8 cellular contexts compared by ENCODE assay signal in genomic region chr15:44710236-44711088, GRCh38. TPM values are rescaled to one million over a fixed set of nuclear protein-coding genes. Genes with fewer than 3 reads are reported as not detected.
DNase-seq lines count a peak whose midpoint lies in the region; ATAC-seq and TF ChIP-seq lines count a peak whose summit lies in the region.

No MANE protein-coding gene starts in this region.

- H3K27me3 ChIP-seq in HCT116 (ENCODE audit: insufficient read depth, low read length) (no peaks in the 10 kb centered on the region), aorta (ENCODE audit: control insufficient read depth in 1 of 2, insufficient read depth in 2 of 2, low read length in 1 of 2) (no peaks in the 10 kb centered on the region)

- H2AFZ ChIP-seq in HCT116 (ENCODE audit: low read depth, low read length, poor library complexity, severe bottlenecking), result peak overlapping the region; percentile 90

- H3K27ac Mint-ChIP-seq in Calu3 (ENCODE audit: unreplicated experiment), result peak overlapping the region; percentile 93
- H3K27ac Mint-ChIP-seq in mesothelial cell of epicardium, result peak overlapping the region; percentile 100

- no peaks in the 10 kb centered on the region for H3K9me3 ChIP-seq in HCT116 (ENCODE audit: control insufficient read depth in 1 of 2, insufficient read depth in 1 of 2, low read depth in 1 of 2, low read length in 2 of 2)
- H3K9me3 ChIP-seq in SK-N-MC (ENCODE audit: low read depth, low read length), result no peaks in the 10 kb centered on the region
- no peaks in the 10 kb centered on the region for H3K9me3 ChIP-seq in aorta (ENCODE audit: control insufficient read depth, low read length)

- H3K4me1 ChIP-seq in HCT116 (ENCODE audit: control insufficient read depth in 1 of 2, insufficient read depth in 2 of 2, low read length in 2 of 2) (peaks cover 11 to 29% of the 10 kb centered on the region in 2 experiments; a peak in 3 of 4 replicates), aorta (ENCODE audit: control insufficient read depth in 1 of 2, insufficient read depth in 2 of 2, low read length in 2 of 2) (peaks cover 0 to 1% of the 10 kb centered on the region in 2 donors)

- H3K4me3 ChIP-seq in HCT116 (replicated peaks in 1 of 2; ENCODE audit: low read depth in 1 of 2, low read length in 2 of 2) (peak overlapping the region; percentile 84 to 93), SK-N-MC (peak overlapping the region; percentile 95), aorta (ENCODE audit: low read length in 2 of 2) (peak overlapping the region; percentile 73 to 91)

- DNase-seq in Calu3, result no peak
- no peak for DNase-seq in HCT116 (ENCODE audit: low read depth, low spot score)
- no peak for DNase-seq in SK-N-MC (ENCODE audit: low read depth, low spot score)
- peak; percentile 65 for DNase-seq in dermis blood vessel endothelial cell
- DNase-seq in mesothelial cell of epicardium (ENCODE audit: low spot score in 2 of 2, unreplicated experiment in 2 of 2), result no peak
- DNase-seq in aorta, result peak in 1 of 2 donors; percentile 81

- RAD21 ChIA-PET in HCT116 (lab: Charles Lee; ENCODE audit: low non-redundant PET in 1 of 2, low total read pairs in 2 of 2, uncharacterized antibody in 2 of 2, unreplicated experiment in 2 of 2), result interaction anchor here (1.0 to 1.1 kb wide), 2 partner anchors 47 kb away, joined by 5 read pairs; partner anchors contain the start of gene SPG11 (in 2 of the 2)

- H3K4me1 Mint-ChIP-seq in Calu3 (ENCODE audit: low read depth, unreplicated experiment) (no peaks in the 10 kb centered on the region), mesothelial cell of epicardium (peaks cover 15% of the 10 kb centered on the region)

- no peak for TF ChIP-seq POLR2A in HCT116 (IDR thresholded peaks at IDR 0.05; ENCODE audit: borderline replicate concordance, extremely low read depth, insufficient read depth, insufficient read length)

- 31 to 33% methylated on average over 11 of the region's 11 CpGs for WGBS in aorta, 2 donors

- TF ChIP-seq CTCF in Calu3 (IDR thresholded peaks at IDR 0.05; ENCODE audit: unreplicated experiment) (no peak), HCT116 (IDR thresholded peaks at IDR 0.05 in 2 of 3, conservative IDR thresholded peaks at IDR 0.05 in 1 of 3; ENCODE audit: borderline replicate concordance in 1 of 3, insufficient read depth in 1 of 3, low read depth in 2 of 3, low read length in 2 of 3) (peak; percentile 23 to 54 (median 38); a peak in 4 of 6 replicates), mesothelial cell of epicardium (IDR thresholded peaks at IDR 0.05; ENCODE audit: unreplicated experiment) (no peak)

- H3K4me2 ChIP-seq in HCT116 (ENCODE audit: low read length), result peak overlapping the region; percentile 83

- H3K27me3 Mint-ChIP-seq in Calu3 (ENCODE audit: unreplicated experiment) (no peaks in the 10 kb centered on the region), mesothelial cell of epicardium (ENCODE audit: low read depth) (no peaks in the 10 kb centered on the region)

- H4K20me1 ChIP-seq in HCT116 (ENCODE audit: insufficient read depth), result no peaks in the 10 kb centered on the region

- POLR2A ChIA-PET in HCT116 (lab: Charles Lee), result interaction anchor here (0.8 to 7.0 kb wide), 14 partner anchors 11 to 154 kb away, joined by 3 to 106 read pairs (median 5); partner anchors contain the start of genes SPG11 and TRIM69

- H3K4me3 Mint-ChIP-seq in Calu3 (ENCODE audit: low read depth, unreplicated experiment) (peak overlapping the region; percentile 97), mesothelial cell of epicardium (peak overlapping the region; percentile 94)

- BruUV-seq in Calu3 (replicated peaks; lab: Mats Ljungman, UMichigan) (TSS peak; percentile 56), HCT116 (replicated peaks; lab: Mats Ljungman, UMichigan) (TSS peak; percentile 85)

- peaks cover 45% of the 10 kb centered on the region for H3K36me3 Mint-ChIP-seq in Calu3 (ENCODE audit: insufficient read depth, unreplicated experiment)
- peaks cover 4% of the 10 kb centered on the region for H3K36me3 Mint-ChIP-seq in mesothelial cell of epicardium

- H3K9me2 ChIP-seq in HCT116 (ENCODE audit: insufficient read depth), result no peaks in the 10 kb centered on the region

- H3K79me2 ChIP-seq in HCT116 (ENCODE audit: insufficient read depth, low read length), result peaks cover 41% of the 10 kb centered on the region

- peak overlapping the region; percentile 74 for H3K9ac ChIP-seq in HCT116 (ENCODE audit: low read length)
- peak overlapping the region; percentile 80 for H3K9ac ChIP-seq in SK-N-MC (ENCODE audit: insufficient read length)

- intact Hi-C loops in Calu3 (cut with micrococcal nuclease; ENCODE audit: unreplicated experiment) (no loop called here), HCT116 (cut with micrococcal nuclease) (loop anchor here (1.0 kb wide), 1 partner anchor 47 kb away; the partner anchor contains the start of gene SPG11), aorta (cut with DNase I) (loop anchor here (2.0 to 5.0 kb wide), 2 partner anchors 18 to 48 kb away; partner anchors contain the start of gene SPG11 (in 2 of the 2))

- H3K27ac ChIP-seq in HCT116 (ENCODE audit: low read depth, low read length) (peak overlapping the region; percentile 69), SK-N-MC (peak overlapping the region; percentile 80), aorta (ENCODE audit: low read depth in 1 of 2, low read length in 2 of 2) (peak overlapping the region; percentile 92)

- TF ChIP-seq RAD21 in HCT116 (IDR thresholded peaks at IDR 0.05; ENCODE audit: low read depth), result peak; percentile 23

- CTCF ChIA-PET in Calu3 (lab: Charles Lee), result interaction anchor here (1.0 to 3.2 kb wide), 3 partner anchors 18 to 47 kb away, joined by 3 to 24 read pairs (median 4); partner anchors contain the start of gene SPG11
- CTCF ChIA-PET in HCT116 (lab: Charles Lee), result interaction anchor here (0.6 to 1.9 kb wide), 7 partner anchors 11 to 174 kb away, joined by 3 to 18 read pairs (median 3); partner anchors contain the start of genes EIF3J and SPG11

- peak; percentile 1; the same call in 1 of the 2 replicates for ATAC-seq in HCT116
- ATAC-seq in aorta (ENCODE audit: low FRiP score), result no peak
- no peak for ATAC-seq in activated CD4-positive, CD25-positive, alpha-beta regulatory T cell treated with anti-CD3 and anti-CD28 coated beads, Interleukin-2, amount 50 U/mL, for 24 hours
- ATAC-seq in HG02678 (IDR thresholded peaks at IDR 0.05; ENCODE audit: unreplicated experiment), result no peak

- H3K36me3 ChIP-seq in HCT116 (ENCODE audit: control insufficient read depth in 1 of 2, insufficient read depth in 2 of 2, low read length in 2 of 2) (peaks cover 2 to 5% of the 10 kb centered on the region in 2 experiments; a peak in 3 of 4 replicates), SK-N-MC (ENCODE audit: insufficient read depth, low read length) (peaks cover 8% of the 10 kb centered on the region), aorta (ENCODE audit: control insufficient read depth in 1 of 2, insufficient read depth in 2 of 2, low read length in 1 of 2) (peaks cover 0 to 1% of the 10 kb centered on the region in 2 donors)

- H3K9me3 Mint-ChIP-seq in Calu3 (ENCODE audit: low read depth, unreplicated experiment), result no peaks in the 10 kb centered on the region
- peaks cover 2% of the 10 kb centered on the region for H3K9me3 Mint-ChIP-seq in mesothelial cell of epicardium

TF ChIP-seq in HCT116, 20 proteins besides CTCF, POLR2A, EP300 and RAD21:
- TF ChIP-seq CBX3 (IDR thresholded peaks at IDR 0.05; ENCODE audit: low read depth) (peak; percentile 90), SP1 (IDR thresholded peaks at IDR 0.05; ENCODE audit: low read depth) (no peak)
TF ChIP-seq in HCT116: peak in this region for 1.

RNA-seq across cellular contexts. Expression of gene PATL2, which starts 0.7 kb away (rescaled TPM):
- total RNA-seq in Calu3 (2022), result 1.7 and 3.8 TPM in 2 replicates
- 1.2 TPM for total RNA-seq in HCT116 (2021; ENCODE audit: unreplicated experiment)
- polyA plus RNA-seq in HCT116 (2012), result 0.31 and 0.38 TPM in 2 replicates
- total RNA-seq in dermis blood vessel endothelial cell, result 0.09 and 0.17 TPM in 2 replicates
- total RNA-seq in mesothelial cell of epicardium, result 0.66 to 1.3 TPM (median 1.1 TPM) in 3 replicates
- 1 to 10 TPM; 1.3 to 2.2 TPM for total RNA-seq in aorta
- polyA plus RNA-seq in aorta, result under 1 TPM in 1 of 2 donors, not detected in 1; 0.23 TPM

RNA-seq across cellular contexts. Expression of gene B2M, which starts 0.9 kb away (rescaled TPM):
- total RNA-seq in Calu3 (2022) (1,002 and 1,731 TPM in 2 replicates), HCT116 (2021; ENCODE audit: unreplicated experiment) (388 TPM), dermis blood vessel endothelial cell (2,080 and 4,706 TPM in 2 replicates), mesothelial cell of epicardium (237 to 256 TPM (median 240 TPM) in 3 replicates), aorta (1,000 to 10,000 TPM; 2,130 to 2,403 TPM)
- 668 and 788 TPM in 2 replicates for polyA plus RNA-seq in HCT116 (2012)
- 1,000 to 10,000 TPM; 3,644 to 4,026 TPM for polyA plus RNA-seq in aorta

RNA-seq across cellular contexts. Expression of gene TRIM69, which starts 25.9 kb away (rescaled TPM):
- total RNA-seq in Calu3 (2022) (9.7 and 20.2 TPM in 2 replicates), HCT116 (2021; ENCODE audit: unreplicated experiment) (13.0 TPM), dermis blood vessel endothelial cell (12.8 and 14.1 TPM in 2 replicates), mesothelial cell of epicardium (16.2 to 19.6 TPM (median 17.5 TPM) in 3 replicates), aorta (10 to 100 TPM; 16.3 to 28.6 TPM)
- polyA plus RNA-seq in HCT116 (2012), result 11.3 and 15.9 TPM in 2 replicates
- polyA plus RNA-seq in aorta, result 10 to 100 TPM; 15.0 to 15.2 TPM

RNA-seq across cellular contexts. Expression of gene SPG11, which starts 47.0 kb away (rescaled TPM):
- 36.2 and 36.6 TPM in 2 replicates for total RNA-seq in Calu3 (2022)
- total RNA-seq in HCT116 (2021; ENCODE audit: unreplicated experiment), result 34.8 TPM
- 24.0 and 29.7 TPM in 2 replicates for polyA plus RNA-seq in HCT116 (2012)
- total RNA-seq in dermis blood vessel endothelial cell, result 52.1 and 74.4 TPM in 2 replicates
- 84.6 to 90.0 TPM (median 85.9 TPM) in 3 replicates for total RNA-seq in mesothelial cell of epicardium
- total RNA-seq in aorta, result 10 to 100 TPM; 61.1 to 96.3 TPM
- polyA plus RNA-seq in aorta, result 10 to 100 TPM in 1 of 2 donors, 1 to 10 TPM in 1; 8.3 to 25.9 TPM

Comparison
In these comparisons a context has a peak if more than half of its experiments do, and no peak if none do; other contexts are left out.
1. CTCF ChIP-seq: peak in HCT116 (3 of 3); none in Calu3 (single experiment) and mesothelial cell of epicardium (single experiment).
2. Peak in every context shown above with its lines, with median percentiles within 50 percentile points of each other: H3K27ac ChIP-seq and H3K4me3 ChIP-seq.